ENCODE assay signal across 1 cellular context in genomic region chr19:45817010-45817724, GRCh38.
A peak's percentile ranks its signal among the peaks of the same experiment; 100 is the strongest.
TF ChIP-seq lines count a peak whose summit lies in the region.

No MANE protein-coding gene starts in this region.

TF ChIP-seq in HepG2, 621 proteins besides CTCF, POLR2A, EP300 and RAD21 (continues in another document):
- 0 out of 2 replicates have a peak, but pooled peaks have one; percentile 27 for TF ChIP-seq ZNF629 (CRISPR knock-in tag; conservative IDR thresholded peaks at IDR 0.05)
- no peak for TF ChIP-seq ZNF367 (CRISPR knock-in tag; IDR thresholded peaks at IDR 0.05; ENCODE audit: borderline replicate concordance)
- TF ChIP-seq SMC3 (IDR thresholded peaks at IDR 0.05; ENCODE audit: low read length), result peak; percentile 64
- 0 out of 2 replicates have a peak, but pooled peaks have one; percentile 70 for TF ChIP-seq ZNF576 (CRISPR knock-in tag; IDR thresholded peaks at IDR 0.05)
- TF ChIP-seq ARID4A (CRISPR knock-in tag; IDR thresholded peaks at IDR 0.05; ENCODE audit: borderline replicate concordance), result peak; percentile 56; the same call in 1 of the 2 replicates
- TF ChIP-seq NFKB2 (CRISPR knock-in tag; IDR thresholded peaks at IDR 0.05; ENCODE audit: borderline replicate concordance), result peak; percentile 51; the same call in 1 of the 2 replicates
- no peak for TF ChIP-seq BRD4 (CRISPR knock-in tag; IDR thresholded peaks at IDR 0.05)
- no peak for TF ChIP-seq MLX (CRISPR knock-in tag; IDR thresholded peaks at IDR 0.05)
- TF ChIP-seq ZEB1 (IDR thresholded peaks at IDR 0.05; ENCODE audit: insufficient replicate concordance, low read depth), result no peak
- TF ChIP-seq NFRKB (IDR thresholded peaks at IDR 0.05), result no peak
- TF ChIP-seq HMGXB4 (CRISPR knock-in tag; IDR thresholded peaks at IDR 0.05; ENCODE audit: borderline replicate concordance in 1 of 2, low read depth in 1 of 2), result peak; percentile 81 to 93
- TF ChIP-seq BHLHE40 (IDR thresholded peaks at IDR 0.05; ENCODE audit: low read length), result peak; percentile 68
- 0 out of 2 replicates have a peak, but pooled peaks have one; percentile 14 for TF ChIP-seq RARA (CRISPR knock-in tag; IDR thresholded peaks at IDR 0.05)
- TF ChIP-seq GATAD1 (CRISPR knock-in tag; IDR thresholded peaks at IDR 0.05), result 0 out of 2 replicates have a peak, but pooled peaks have one; percentile 19
- TF ChIP-seq TFDP2 (CRISPR knock-in tag; IDR thresholded peaks at IDR 0.05), result peak; percentile 30; the same call in 1 of the 2 replicates
- TF ChIP-seq HIVEP1 (CRISPR knock-in tag; IDR thresholded peaks at IDR 0.05), result peak; percentile 6; the same call in 1 of the 2 replicates
- TF ChIP-seq, protein P1, sequence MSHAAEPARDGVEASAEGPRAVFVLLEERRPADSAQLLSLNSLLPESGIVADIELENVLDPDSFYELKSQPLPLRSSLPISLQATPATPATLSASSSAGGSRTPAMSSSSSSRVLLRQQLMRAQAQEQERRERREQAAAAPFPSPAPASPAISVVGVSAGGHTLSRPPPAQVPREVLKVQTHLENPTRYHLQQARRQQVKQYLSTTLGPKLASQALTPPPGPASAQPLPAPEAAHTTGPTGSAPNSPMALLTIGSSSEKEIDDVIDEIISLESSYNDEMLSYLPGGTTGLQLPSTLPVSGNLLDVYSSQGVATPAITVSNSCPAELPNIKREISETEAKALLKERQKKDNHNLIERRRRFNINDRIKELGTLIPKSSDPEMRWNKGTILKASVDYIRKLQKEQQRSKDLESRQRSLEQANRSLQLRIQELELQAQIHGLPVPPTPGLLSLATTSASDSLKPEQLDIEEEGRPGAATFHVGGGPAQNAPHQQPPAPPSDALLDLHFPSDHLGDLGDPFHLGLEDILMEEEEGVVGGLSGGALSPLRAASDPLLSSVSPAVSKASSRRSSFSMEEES (CRISPR knock-in tag; IDR thresholded peaks at IDR 0.05), result peak; percentile 66; the same call in 1 of the 2 replicates
- peak; percentile 70 for TF ChIP-seq ZNF331 (CRISPR knock-in tag; IDR thresholded peaks at IDR 0.05)
- no peak for TF ChIP-seq SKI (IDR thresholded peaks at IDR 0.05; ENCODE audit: partially characterized antibody)
- peak; percentile 57 for TF ChIP-seq MED1 (CRISPR knock-in tag; IDR thresholded peaks at IDR 0.05)
- TF ChIP-seq U2AF1 (optimal IDR thresholded peaks at IDR 0.05; ENCODE audit: low read depth, low read length), result peak; percentile 47
- TF ChIP-seq, protein P2, sequence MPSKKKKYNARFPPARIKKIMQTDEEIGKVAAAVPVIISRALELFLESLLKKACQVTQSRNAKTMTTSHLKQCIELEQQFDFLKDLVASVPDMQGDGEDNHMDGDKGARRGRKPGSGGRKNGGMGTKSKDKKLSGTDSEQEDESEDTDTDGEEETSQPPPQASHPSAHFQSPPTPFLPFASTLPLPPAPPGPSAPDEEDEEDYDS (CRISPR knock-in tag; IDR thresholded peaks at IDR 0.05), result peak; percentile 45; the same call in 1 of the 2 replicates
- 0 out of 2 replicates have a peak, but pooled peaks have one; percentile 16 for TF ChIP-seq HOXA3 (CRISPR knock-in tag; IDR thresholded peaks at IDR 0.05)
- peak; percentile 52; the same call in 1 of the 2 replicates for TF ChIP-seq ZMYM4 (CRISPR knock-in tag; IDR thresholded peaks at IDR 0.05)
- no peak for TF ChIP-seq GPN1 (CRISPR knock-in tag; IDR thresholded peaks at IDR 0.05; ENCODE audit: borderline replicate concordance)
- TF ChIP-seq, protein P3, sequence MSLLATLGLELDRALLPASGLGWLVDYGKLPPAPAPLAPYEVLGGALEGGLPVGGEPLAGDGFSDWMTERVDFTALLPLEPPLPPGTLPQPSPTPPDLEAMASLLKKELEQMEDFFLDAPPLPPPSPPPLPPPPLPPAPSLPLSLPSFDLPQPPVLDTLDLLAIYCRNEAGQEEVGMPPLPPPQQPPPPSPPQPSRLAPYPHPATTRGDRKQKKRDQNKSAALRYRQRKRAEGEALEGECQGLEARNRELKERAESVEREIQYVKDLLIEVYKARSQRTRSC (CRISPR knock-in tag; IDR thresholded peaks at IDR 0.05; ENCODE audit: low read depth), result no peak
- no peak for TF ChIP-seq ZBTB20 (CRISPR knock-in tag; IDR thresholded peaks at IDR 0.05; ENCODE audit: borderline replicate concordance, low read depth)
- no peak for TF ChIP-seq ZNF484 (CRISPR knock-in tag; IDR thresholded peaks at IDR 0.05; ENCODE audit: borderline replicate concordance, low read depth)
- TF ChIP-seq, protein P4, sequence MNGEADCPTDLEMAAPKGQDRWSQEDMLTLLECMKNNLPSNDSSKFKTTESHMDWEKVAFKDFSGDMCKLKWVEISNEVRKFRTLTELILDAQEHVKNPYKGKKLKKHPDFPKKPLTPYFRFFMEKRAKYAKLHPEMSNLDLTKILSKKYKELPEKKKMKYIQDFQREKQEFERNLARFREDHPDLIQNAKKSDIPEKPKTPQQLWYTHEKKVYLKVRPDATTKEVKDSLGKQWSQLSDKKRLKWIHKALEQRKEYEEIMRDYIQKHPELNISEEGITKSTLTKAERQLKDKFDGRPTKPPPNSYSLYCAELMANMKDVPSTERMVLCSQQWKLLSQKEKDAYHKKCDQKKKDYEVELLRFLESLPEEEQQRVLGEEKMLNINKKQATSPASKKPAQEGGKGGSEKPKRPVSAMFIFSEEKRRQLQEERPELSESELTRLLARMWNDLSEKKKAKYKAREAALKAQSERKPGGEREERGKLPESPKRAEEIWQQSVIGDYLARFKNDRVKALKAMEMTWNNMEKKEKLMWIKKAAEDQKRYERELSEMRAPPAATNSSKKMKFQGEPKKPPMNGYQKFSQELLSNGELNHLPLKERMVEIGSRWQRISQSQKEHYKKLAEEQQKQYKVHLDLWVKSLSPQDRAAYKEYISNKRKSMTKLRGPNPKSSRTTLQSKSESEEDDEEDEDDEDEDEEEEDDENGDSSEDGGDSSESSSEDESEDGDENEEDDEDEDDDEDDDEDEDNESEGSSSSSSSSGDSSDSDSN (CRISPR knock-in tag; IDR thresholded peaks at IDR 0.05), result peak; percentile 50; the same call in 1 of the 2 replicates
- TF ChIP-seq ZNF224 (CRISPR knock-in tag; IDR thresholded peaks at IDR 0.05), result 0 out of 2 replicates have a peak, but pooled peaks have one; percentile 63
- TF ChIP-seq ZNF782 (CRISPR knock-in tag; IDR thresholded peaks at IDR 0.05; ENCODE audit: borderline replicate concordance), result no peak
- peak; percentile 11; the same call in 1 of the 2 replicates for TF ChIP-seq SOX5 (CRISPR knock-in tag; IDR thresholded peaks at IDR 0.05; ENCODE audit: borderline replicate concordance)
- TF ChIP-seq TARDBP (CRISPR knock-in tag; IDR thresholded peaks at IDR 0.05), result 0 out of 2 replicates have a peak, but pooled peaks have one; percentile 33
- 0 out of 2 replicates have a peak, but pooled peaks have one; percentile 22 for TF ChIP-seq FOXC1 (CRISPR knock-in tag; IDR thresholded peaks at IDR 0.05; ENCODE audit: borderline replicate concordance)
- TF ChIP-seq GPBP1L1 (CRISPR knock-in tag; IDR thresholded peaks at IDR 0.05), result no peak
- TF ChIP-seq XRCC5 (optimal IDR thresholded peaks at IDR 0.05; ENCODE audit: low read length), result peak; percentile 97
- peak; percentile 33; the same call in 1 of the 2 replicates for TF ChIP-seq SPEN (CRISPR knock-in tag; IDR thresholded peaks at IDR 0.05; ENCODE audit: low read depth)
- TF ChIP-seq, protein P5, sequence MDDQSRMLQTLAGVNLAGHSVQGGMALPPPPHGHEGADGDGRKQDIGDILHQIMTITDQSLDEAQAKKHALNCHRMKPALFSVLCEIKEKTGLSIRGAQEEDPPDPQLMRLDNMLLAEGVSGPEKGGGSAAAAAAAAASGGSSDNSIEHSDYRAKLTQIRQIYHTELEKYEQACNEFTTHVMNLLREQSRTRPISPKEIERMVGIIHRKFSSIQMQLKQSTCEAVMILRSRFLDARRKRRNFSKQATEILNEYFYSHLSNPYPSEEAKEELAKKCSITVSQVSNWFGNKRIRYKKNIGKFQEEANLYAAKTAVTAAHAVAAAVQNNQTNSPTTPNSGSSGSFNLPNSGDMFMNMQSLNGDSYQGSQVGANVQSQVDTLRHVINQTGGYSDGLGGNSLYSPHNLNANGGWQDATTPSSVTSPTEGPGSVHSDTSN (CRISPR knock-in tag; IDR thresholded peaks at IDR 0.05; ENCODE audit: borderline replicate concordance), result no peak
- TF ChIP-seq USF2 (IDR thresholded peaks at IDR 0.05; ENCODE audit: low read depth, low read length), result no peak
- 0 out of 2 replicates have a peak, but pooled peaks have one; percentile 71 for TF ChIP-seq USF2 (CRISPR knock-in tag; IDR thresholded peaks at IDR 0.05; ENCODE audit: borderline replicate concordance)
- peak; percentile 54 for TF ChIP-seq SALL1 (CRISPR knock-in tag; IDR thresholded peaks at IDR 0.05)
